Comparison of ENCODE assay signal across 12 cellular contexts in the genomic region with DNA sequence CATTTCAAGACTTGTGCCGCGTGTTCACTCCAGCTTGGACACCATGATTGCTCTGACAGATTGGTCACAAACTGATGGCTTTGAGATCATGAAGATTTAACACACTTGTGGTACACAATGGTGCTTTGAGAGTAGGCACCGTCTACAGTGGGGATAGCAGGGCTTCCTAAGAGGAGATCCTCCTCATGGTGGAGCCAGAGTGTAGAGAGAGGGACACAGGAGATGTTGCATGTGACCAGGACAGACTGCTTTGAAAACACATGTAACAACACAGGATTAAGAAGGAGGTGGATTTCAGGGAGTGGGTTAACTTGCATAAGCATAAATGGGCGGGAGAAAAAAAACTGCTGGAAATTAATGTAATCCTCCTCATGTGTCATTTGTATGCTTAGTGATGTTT.
DNase-seq lines count a peak whose midpoint lies in the region; ATAC-seq, FAIRE-seq and TF ChIP-seq lines count a peak whose summit lies in the region.
"Had no signal": no experiment of that assay in that cellular context is flagged by ENCODE, and none has a peak within 500 bp of the region (broad histone marks: within the 10 kb centered on the region; RNA-seq: fewer than 3 reads in every experiment).

No MANE protein-coding gene starts in this region.

- H3K27me3 ChIP-seq in right lobe of liver: no peaks in the 10 kb centered on the region
- H3K27me3 ChIP-seq: ascending aorta, neutrophil had no signal

- no peaks in the 10 kb centered on the region for H3K36me3 ChIP-seq in right lobe of liver
- H3K36me3 ChIP-seq: ascending aorta, neutrophil had no signal

- no peak overlapping the region for H3K27ac ChIP-seq in VCaP
- H3K27ac ChIP-seq in right lobe of liver: peak overlapping the region in 2 of 3 donors; percentile 11 to 27
- H3K27ac ChIP-seq: ascending aorta, neutrophil had no signal

- peak; percentile 99 to 100 (median 100) for ATAC-seq in right lobe of liver

- intact Hi-C loops in right lobe of liver (cut with DNase I): no loop called here

- TF ChIP-seq POLR2A in right lobe of liver (IDR thresholded peaks at IDR 0.05): no peak
- no peak for TF ChIP-seq POLR2A in H54 (IDR thresholded peaks at IDR 0.05; ENCODE audit: low read depth, low read length)

- TF ChIP-seq CTCF in VCaP (conservative IDR thresholded peaks at IDR 0.05): peak; percentile 14; the same call in 1 of the 2 replicates
- peak; percentile 57 to 83 (median 77) for TF ChIP-seq CTCF in right lobe of liver (IDR thresholded peaks at IDR 0.05)
- TF ChIP-seq CTCF in GM10248 (IDR thresholded peaks at IDR 0.05; ENCODE audit: control extremely low read depth, extremely low read depth, low read depth, missing control alignments): no peak

- H3K9me3 ChIP-seq in right lobe of liver: no peaks in the 10 kb centered on the region
- H3K9me3 ChIP-seq: ascending aorta, neutrophil had no signal

- POLR2A ChIA-PET in GM10248 (lab: Yijun Ruan, JAX): no interaction called here

- 60% methylated on average over 4 of the region's 4 CpGs for WGBS in right lobe of liver (ENCODE audit: insufficient coverage, low coverage, low lambda C conversion rate, missing lambda C conversion rate)

- CTCF ChIA-PET in GM10248 (lab: Yijun Ruan, JAX): interaction anchor here (0.8 to 1.2 kb wide), 3 partner anchors 8 to 165 kb away, joined by 3 to 4 read pairs (median 3); no protein-coding TSS in a partner anchor

- DNase-seq in D341Med (ENCODE audit: low spot score) (peak; percentile 33), HT-29 (ENCODE audit: low spot score) (peak; percentile 3), right lobe of liver (peak in 2 of 3 donors; percentile 42 to 69), GM10248 (ENCODE audit: extremely low spot score) (no peak), epidermal melanocyte (ENCODE audit: insufficient read length, low spot score) (no peak), H54 (ENCODE audit: insufficient read length, low spot score) (no peak), NCI-H2196 treated with DMSO at 0.1 percent for 48 hours (lab: John Stamatoyannopoulos, UW; ENCODE audit: unreplicated experiment) (no peak)
- DNase-seq: T-helper 9 cell had no signal

- FAIRE-seq in H54 (lab: Jason Lieb, UNC): no peak
- FAIRE-seq: islet of Langerhans had no signal

- H3K4me1 ChIP-seq in right lobe of liver: peaks cover 0 to 8% (median 0%) of the 10 kb centered on the region in 4 donors
- H3K4me1 ChIP-seq: ascending aorta had no signal

- H3K4me3 ChIP-seq in right lobe of liver: no peak overlapping the region
- H3K4me3 ChIP-seq: ascending aorta had no signal

Comparison
In these comparisons a context has a peak if more than half of its experiments do, and no peak if none do; other contexts are left out.
1. DNase-seq: peak in D341Med (single experiment), HT-29 (single experiment) and right lobe of liver (2 of 3); none in GM10248 (single experiment), epidermal melanocyte (single experiment), H54 (single experiment) and NCI-H2196 treated with DMSO at 0.1 percent for 48 hours (single experiment).